15 cellular contexts compared by ENCODE assay signal in genomic region chr10:125661942-125662515, GRCh38. TPM values are rescaled to one million over a fixed set of nuclear protein-coding genes. Genes with fewer than 3 reads are reported as not detected.
DNase-seq lines count a peak whose midpoint lies in the region; TF ChIP-seq lines count a peak whose summit lies in the region.
"Had no signal": no experiment of that assay in that cellular context is flagged by ENCODE, and none has a peak within 500 bp of the region (broad histone marks: within the 10 kb centered on the region; RNA-seq: fewer than 3 reads in every experiment).

No MANE protein-coding gene starts in this region.

- intact Hi-C loops in left ventricle myocardium inferior (cut with micrococcal nuclease) = no loop called here

- peaks cover 15% of the 10 kb centered on the region for H3K4me1 Mint-ChIP-seq in nephron progenitor cell

- H3K27me3 Mint-ChIP-seq in nephron progenitor cell (ENCODE audit: low read depth, poor library complexity) = peaks cover 2% of the 10 kb centered on the region

- H3K4me1 ChIP-seq in left ventricle myocardium inferior = no peaks in the 10 kb centered on the region
- H3K4me1 ChIP-seq: body of pancreas, Caco-2, right atrium auricular region had no signal

- no peaks in the 10 kb centered on the region for H3K36me3 ChIP-seq in left ventricle myocardium inferior
- H3K36me3 ChIP-seq: right atrium auricular region had no signal

- H3K27ac ChIP-seq in left ventricle myocardium inferior (replicated peaks) = no peak overlapping the region
- H3K27ac ChIP-seq: body of pancreas, right atrium auricular region had no signal

- peak overlapping the region; percentile 1 for H3K27ac Mint-ChIP-seq in nephron progenitor cell

- peak; percentile 92 for DNase-seq in Daoy (ENCODE audit: low read depth)
- DNase-seq in LHCN-M2 (ENCODE audit: low read depth) = peak; percentile 47
- DNase-seq in cardiac fibroblast (ENCODE audit: low read depth in 2 of 2) = peak; percentile 26 to 47
- DNase-seq in nephron progenitor cell = no peak
- DNase-seq in stimulated activated CD4-positive, alpha-beta T cell treated with anti-CD3 and anti-CD28 coated beads, Interleukin-2, amount 100 ng/mL, for 48 hours = no peak
- DNase-seq in occipital lobe (lab: John Stamatoyannopoulos, UW) = no peak
- DNase-seq in left ventricle myocardium inferior = no peak
- DNase-seq in NCI-H82 (lab: John Stamatoyannopoulos, UW) = no peak
- DNase-seq: body of pancreas, Caco-2, Karpas-422, NCI-H526, T-helper 1 cell had no signal

- peaks cover 11% of the 10 kb centered on the region for H3K9me3 Mint-ChIP-seq in nephron progenitor cell

- H3K4me3 ChIP-seq in cardiac fibroblast (replicated peaks in 1 of 2; ENCODE audit: low read depth in 2 of 2, low read length in 2 of 2) = no peak overlapping the region
- H3K4me3 ChIP-seq in left ventricle myocardium inferior = no peak overlapping the region
- H3K4me3 ChIP-seq: body of pancreas, lung, right atrium auricular region had no signal

- no peak overlapping the region for H3K4me3 Mint-ChIP-seq in nephron progenitor cell

- H3K36me3 Mint-ChIP-seq in nephron progenitor cell (ENCODE audit: low read depth) = no peaks in the 10 kb centered on the region

- H3K9me3 ChIP-seq in left ventricle myocardium inferior (replicated peaks) = peaks cover 20% of the 10 kb centered on the region
- H3K9me3 ChIP-seq: body of pancreas, Caco-2, right atrium auricular region had no signal

- H3K27me3 ChIP-seq in left ventricle myocardium inferior (ENCODE audit: low read depth) = peaks cover 15% of the 10 kb centered on the region
- H3K27me3 ChIP-seq: body of pancreas, right atrium auricular region had no signal

- TF ChIP-seq CTCF in cardiac fibroblast (IDR thresholded peaks at IDR 0.05; ENCODE audit: low read depth, low read length) (no peak), nephron progenitor cell (IDR thresholded peaks at IDR 0.05) (no peak), left ventricle myocardium inferior (IDR thresholded peaks at IDR 0.05; ENCODE audit: borderline replicate concordance) (no peak)

RNA-seq across cellular contexts. Expression of gene TEX36, which starts 20.9 kb away (rescaled TPM):
- not detected in 2 replicates for total RNA-seq in Daoy (2014; rRNA removed; shearing (Covaris generic))
- total RNA-seq in LHCN-M2 (2014; rRNA removed) (not detected in 2 replicates), occipital lobe (not detected), left ventricle myocardium inferior (not detected)
- polyA plus RNA-seq in LHCN-M2 (2012) = not detected
- total RNA-seq: body of pancreas, Caco-2, lung, right atrium auricular region had no signal
- polyA plus RNA-seq: lung had no signal

RNA-seq across cellular contexts. Expression of gene EDRF1, which starts 57.5 kb away (rescaled TPM):
- total RNA-seq in Daoy (2014; rRNA removed; shearing (Covaris generic)) = 17.7 and 19.7 TPM in 2 replicates
- total RNA-seq in LHCN-M2 (2014; rRNA removed) = 17.2 and 22.2 TPM in 2 replicates
- polyA plus RNA-seq in LHCN-M2 (2012) = 5.5 TPM
- 51.9 TPM for total RNA-seq in occipital lobe
- total RNA-seq in left ventricle myocardium inferior = 11.5 TPM

Comparison
In these comparisons a context has a peak if more than half of its experiments do, and no peak if none do; other contexts are left out.
1. DNase-seq: peak in Daoy (single experiment), LHCN-M2 (single experiment) and cardiac fibroblast (2 of 2); none in nephron progenitor cell (single experiment), stimulated activated CD4-positive, alpha-beta T cell treated with anti-CD3 and anti-CD28 coated beads, Interleukin-2, amount 100 ng/mL, for 48 hours (0 of 2), occipital lobe (single experiment), left ventricle myocardium inferior (single experiment) and NCI-H82 (single experiment).